22 cellular contexts compared by ENCODE assay signal in genomic region chr4:20176881-20177280, GRCh38.
"Had no signal": no experiment of that assay in that cellular context is flagged by ENCODE, and none has a peak within 500 bp of the region (broad histone marks: within the 10 kb centered on the region; RNA-seq: fewer than 3 reads in every experiment).

No MANE protein-coding gene starts in this region.

- DNase-seq: effector CD4-positive, alpha-beta T cell; endodermal cell; erythroblast; foreskin melanocyte; heart left ventricle; hippocampal formation; kidney glomerular epithelial cell; mucosa of descending colon; naive thymus-derived CD8-positive, alpha-beta T cell; psoas muscle; retina; right lobe of liver; stimulated activated CD4-positive, alpha-beta T cell treated with anti-CD3 and anti-CD28 coated beads, Interleukin-4, amount 100 ng/mL, for 1 hour; stimulated activated CD8-positive, alpha-beta memory T cell treated with anti-CD3 and anti-CD28 coated beads, Interleukin-4, amount 100 ng/mL, for 48 hours; tibial artery; upper lobe of left lung had no signal

- H3K4me3 ChIP-seq: coronary artery, heart left ventricle, mucosa of descending colon, psoas muscle, right lobe of liver, tibial artery, upper lobe of left lung had no signal

- H3K9me3 ChIP-seq: mucosa of descending colon, neutrophil, psoas muscle, right lobe of liver had no signal

- H3K27ac ChIP-seq: coronary artery, heart left ventricle, neutrophil, psoas muscle, right lobe of liver, tibial artery, upper lobe of left lung had no signal

- H3K36me3 ChIP-seq: heart left ventricle, neutrophil, right lobe of liver, tibial artery, upper lobe of left lung had no signal

- H3K27me3 ChIP-seq: heart left ventricle, neutrophil, right lobe of liver, tibial artery, upper lobe of left lung had no signal

- FAIRE-seq: endothelial cell of umbilical vein, islet of Langerhans had no signal

- H3K4me1 ChIP-seq: heart left ventricle, psoas muscle, right lobe of liver, tibial artery, upper lobe of left lung had no signal

- ATAC-seq: heart left ventricle; left lobe of liver; mucosa of descending colon; naive thymus-derived CD8-positive, alpha-beta T cell; psoas muscle; right lobe of liver; stimulated activated effector memory CD8-positive, alpha-beta T cell treated with anti-CD3 and anti-CD28 coated beads, Interleukin-12 subunit alpha, Interleukin-12 subunit beta, amount 100 ng/mL, for 72 hours had no signal
